ENCODE assay signal across 8 cellular contexts in the genomic region with DNA sequence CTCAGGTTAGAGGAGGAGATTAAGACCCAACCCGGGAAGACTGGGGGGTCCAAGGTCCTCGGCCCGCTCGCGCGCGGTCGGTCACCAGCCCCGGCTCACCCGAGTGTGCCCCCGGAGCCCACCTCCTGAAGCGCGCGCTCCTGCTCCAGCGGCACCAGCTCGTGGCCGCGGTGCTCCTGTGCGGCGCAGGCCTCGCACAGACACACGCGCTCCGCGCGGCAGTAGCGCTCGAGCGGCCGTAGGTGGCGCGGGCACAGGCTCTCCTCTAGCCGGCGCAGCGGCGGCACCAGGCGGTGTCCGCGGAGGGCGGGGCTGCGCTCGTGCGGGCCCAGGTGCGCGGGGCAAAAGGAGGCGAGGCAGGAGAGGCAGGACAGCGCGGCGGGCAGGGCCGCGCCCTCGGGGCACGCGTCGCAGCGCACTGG. TPM values are rescaled to one million over a fixed set of nuclear protein-coding genes. Genes with fewer than 3 reads are reported as not detected.
DNase-seq lines count a peak whose midpoint lies in the region; ATAC-seq and TF ChIP-seq lines count a peak whose summit lies in the region.

No MANE protein-coding gene starts in this region.

- H3K9me3 Mint-ChIP-seq in activated T-helper 2 cell treated with anti-CD3 and anti-CD28 coated beads, Interferon-gamma antibody, Interleukin-2, Interleukin-4, amounts not matched to agents 10 μg/mL and 5 μg/mL and 100 μg/mL, durations not matched to agents 14 hours and 24 hours and 36 hours, result no peaks in the 10 kb centered on the region
- H3K9me3 Mint-ChIP-seq in nephron progenitor cell, result no peaks in the 10 kb centered on the region

- peak overlapping the region; percentile 93 for H3K27ac Mint-ChIP-seq in activated T-helper 2 cell treated with anti-CD3 and anti-CD28 coated beads, Interferon-gamma antibody, Interleukin-2, Interleukin-4, amounts not matched to agents 10 μg/mL and 5 μg/mL and 100 μg/mL, durations not matched to agents 14 hours and 24 hours and 36 hours
- no peak overlapping the region for H3K27ac Mint-ChIP-seq in nephron progenitor cell

- H3K9me3 ChIP-seq in thoracic aorta, result no peaks in the 10 kb centered on the region

- H3K4me1 Mint-ChIP-seq in activated T-helper 2 cell treated with anti-CD3 and anti-CD28 coated beads, Interferon-gamma antibody, Interleukin-2, Interleukin-4, amounts not matched to agents 10 μg/mL and 5 μg/mL and 100 μg/mL, durations not matched to agents 14 hours and 24 hours and 36 hours (ENCODE audit: low read depth), result peaks cover 36% of the 10 kb centered on the region
- H3K4me1 Mint-ChIP-seq in nephron progenitor cell, result peaks cover 18% of the 10 kb centered on the region

- H3K36me3 ChIP-seq in GM06990 (ENCODE audit: control insufficient read depth, insufficient read depth, low read length) (no peaks in the 10 kb centered on the region), thoracic aorta (peaks cover 7% of the 10 kb centered on the region)

- peak overlapping the region; percentile 92 for H3K4me3 Mint-ChIP-seq in activated T-helper 2 cell treated with anti-CD3 and anti-CD28 coated beads, Interferon-gamma antibody, Interleukin-2, Interleukin-4, amounts not matched to agents 10 μg/mL and 5 μg/mL and 100 μg/mL, durations not matched to agents 14 hours and 24 hours and 36 hours (ENCODE audit: low read depth)
- peak overlapping the region; percentile 76 for H3K4me3 Mint-ChIP-seq in nephron progenitor cell

- peak; percentile 39 for TF ChIP-seq CTCF in GM06990 (IDR thresholded peaks at IDR 0.05; ENCODE audit: insufficient read depth, low read length, poor library complexity, severe bottlenecking)
- TF ChIP-seq CTCF in fibroblast of mammary gland (conservative IDR thresholded peaks at IDR 0.05; ENCODE audit: control insufficient read depth, insufficient read depth, low read depth, low read length), result no peak
- peak; percentile 40 for TF ChIP-seq CTCF in nephron progenitor cell (IDR thresholded peaks at IDR 0.05)
- TF ChIP-seq CTCF in thoracic aorta (IDR thresholded peaks at IDR 0.05), result peak; percentile 47

- intact Hi-C loops in activated T-helper 2 cell treated with anti-CD3 and anti-CD28 coated beads, Interferon-gamma antibody, Interleukin-2, Interleukin-4, amounts not matched to agents 10 μg/mL and 5 μg/mL and 100 μg/mL, durations not matched to agents 14 hours and 24 hours and 36 hours (cut with micrococcal nuclease), result loop anchor here (2.0 kb wide), 1 partner anchor 19 kb away; a partner anchor contains a TSS

- DNase-seq in GM06990 (ENCODE audit: extremely low read depth, insufficient read length) (peak; percentile 81), OCI-M1 (lab: John Stamatoyannopoulos, UW) (peak; percentile 69), fibroblast of mammary gland (ENCODE audit: low read depth) (peak; percentile 70), nephron progenitor cell (peak; percentile 79), thoracic aorta (ENCODE audit: low spot score) (no peak)
- peak; percentile 73 for DNase-seq in activated T-helper 2 cell treated with anti-CD3 and anti-CD28 coated beads, Interferon-gamma antibody, Interleukin-2, Interleukin-4, amounts not matched to agents 10 μg/mL and 5 μg/mL and 100 μg/mL, durations not matched to agents 14 hours and 24 hours and 36 hours (ENCODE audit: low spot score)

- peaks cover 40 to 50% of the 10 kb centered on the region in 2 donors for H3K4me1 ChIP-seq in thoracic aorta (ENCODE audit: control insufficient read depth in 1 of 2, low read depth in 2 of 2)

- no peaks in the 10 kb centered on the region for H3K27me3 ChIP-seq in GM06990 (replicated peaks; ENCODE audit: control insufficient read depth, insufficient read depth, low read length)
- no peaks in the 10 kb centered on the region for H3K27me3 ChIP-seq in thoracic aorta (replicated peaks; ENCODE audit: insufficient read depth)

- peaks cover 18% of the 10 kb centered on the region for H3K36me3 Mint-ChIP-seq in activated T-helper 2 cell treated with anti-CD3 and anti-CD28 coated beads, Interferon-gamma antibody, Interleukin-2, Interleukin-4, amounts not matched to agents 10 μg/mL and 5 μg/mL and 100 μg/mL, durations not matched to agents 14 hours and 24 hours and 36 hours (ENCODE audit: low read depth)
- H3K36me3 Mint-ChIP-seq in nephron progenitor cell (ENCODE audit: low read depth), result no peaks in the 10 kb centered on the region

- H3K4me3 ChIP-seq in GM06990 (replicated peaks; ENCODE audit: low read depth, low read length) (peak overlapping the region; percentile 58), fibroblast of mammary gland (ENCODE audit: control insufficient read depth, low read depth, low read length) (peak overlapping the region; percentile 61), thoracic aorta (peak overlapping the region; percentile 78)

- H3K27ac ChIP-seq in thoracic aorta, result peak overlapping the region; percentile 93 to 99

- H3K27me3 Mint-ChIP-seq in activated T-helper 2 cell treated with anti-CD3 and anti-CD28 coated beads, Interferon-gamma antibody, Interleukin-2, Interleukin-4, amounts not matched to agents 10 μg/mL and 5 μg/mL and 100 μg/mL, durations not matched to agents 14 hours and 24 hours and 36 hours (ENCODE audit: low read depth), result peaks cover 8% of the 10 kb centered on the region
- peaks cover 69% of the 10 kb centered on the region for H3K27me3 Mint-ChIP-seq in nephron progenitor cell (ENCODE audit: low read depth, poor library complexity)

- peak; percentile 64 for ATAC-seq in HG03175 (IDR thresholded peaks at IDR 0.05; ENCODE audit: unreplicated experiment)
- ATAC-seq in thoracic aorta (ENCODE audit: insufficient number of reproducible peaks, low FRiP score, low read depth), result peak; percentile 34
- no peak for ATAC-seq in HG02870 (IDR thresholded peaks at IDR 0.05; ENCODE audit: unreplicated experiment)

RNA-seq across cellular contexts. Expression of a gene that starts 0.6 kb away (rescaled TPM):
- 22.5 and 24.5 TPM in 2 replicates for total RNA-seq in activated T-helper 2 cell treated with anti-CD3 and anti-CD28 coated beads, Interferon-gamma antibody, Interleukin-2, Interleukin-4, amounts not matched to agents 10 μg/mL and 5 μg/mL and 100 μg/mL, durations not matched to agents 14 hours and 24 hours and 36 hours
- total RNA-seq in thoracic aorta, result 10 to 100 TPM; 58.9 to 94.0 TPM

RNA-seq across cellular contexts. Expression of a gene that starts 19.0 kb away (rescaled TPM):
- 42.8 and 45.6 TPM in 2 replicates for total RNA-seq in activated T-helper 2 cell treated with anti-CD3 and anti-CD28 coated beads, Interferon-gamma antibody, Interleukin-2, Interleukin-4, amounts not matched to agents 10 μg/mL and 5 μg/mL and 100 μg/mL, durations not matched to agents 14 hours and 24 hours and 36 hours
- total RNA-seq in thoracic aorta, result 10 to 100 TPM; 21.4 to 22.6 TPM

RNA-seq across cellular contexts. Expression of a gene that starts 22.6 kb away (rescaled TPM):
- 79.3 and 80.7 TPM in 2 replicates for total RNA-seq in activated T-helper 2 cell treated with anti-CD3 and anti-CD28 coated beads, Interferon-gamma antibody, Interleukin-2, Interleukin-4, amounts not matched to agents 10 μg/mL and 5 μg/mL and 100 μg/mL, durations not matched to agents 14 hours and 24 hours and 36 hours
- 10 to 100 TPM; 55.8 to 83.1 TPM for total RNA-seq in thoracic aorta

RNA-seq across cellular contexts. Expression of a gene that starts 26.9 kb away (rescaled TPM):
- 127 and 139 TPM in 2 replicates for total RNA-seq in activated T-helper 2 cell treated with anti-CD3 and anti-CD28 coated beads, Interferon-gamma antibody, Interleukin-2, Interleukin-4, amounts not matched to agents 10 μg/mL and 5 μg/mL and 100 μg/mL, durations not matched to agents 14 hours and 24 hours and 36 hours
- 10 to 100 TPM; 42.4 to 56.2 TPM for total RNA-seq in thoracic aorta

RNA-seq across cellular contexts. Expression of a gene that starts 33.6 kb away (rescaled TPM):
- 165 and 175 TPM in 2 replicates for total RNA-seq in activated T-helper 2 cell treated with anti-CD3 and anti-CD28 coated beads, Interferon-gamma antibody, Interleukin-2, Interleukin-4, amounts not matched to agents 10 μg/mL and 5 μg/mL and 100 μg/mL, durations not matched to agents 14 hours and 24 hours and 36 hours
- 10 to 100 TPM; 13.5 to 36.0 TPM for total RNA-seq in thoracic aorta
